18 cellular contexts compared by ENCODE assay signal in genomic region chr11:123179571-123179970, GRCh38. TPM values are rescaled to one million over a fixed set of nuclear protein-coding genes. Genes with fewer than 3 reads are reported as not detected.
"Had no signal": no experiment of that assay in that cellular context is flagged by ENCODE, and none has a peak within 500 bp of the region (broad histone marks: within the 10 kb centered on the region; RNA-seq: fewer than 3 reads in every experiment).

No MANE protein-coding gene starts in this region.

- H3K27ac ChIP-seq: body of pancreas, coronary artery, esophagus squamous epithelium, right atrium auricular region had no signal

- H3K4me1 Mint-ChIP-seq: stimulated activated naive CD8-positive, alpha-beta T cell treated with anti-CD3 and anti-CD28 coated beads, Interleukin-15, amount 100 ng/mL, for 72 hours had no signal

- ATAC-seq: activated CD8-positive, alpha-beta T cell treated with anti-CD3 and anti-CD28 coated beads, Interleukin-2, amount 10 ng/mL, durations not matched to agents 7 days and 5 days; body of pancreas; left ventricle myocardium superior; natural killer cell treated with Interleukin-12 subunit alpha and Interleukin-12 subunit beta and Interleukin-15 and Interleukin-18, amount 100 ng/mL, for 72 hours; stimulated activated naive CD8-positive, alpha-beta T cell treated with anti-CD3 and anti-CD28 coated beads, Interleukin-15, amount 100 ng/mL, for 72 hours had no signal

- H3K4me3 ChIP-seq: body of pancreas, coronary artery, esophagus squamous epithelium, right atrium auricular region had no signal

- H3K27me3 ChIP-seq: body of pancreas, right atrium auricular region had no signal

- H3K9me3 Mint-ChIP-seq: natural killer cell treated with Interleukin-12 subunit alpha and Interleukin-12 subunit beta and Interleukin-15 and Interleukin-18, amount 100 ng/mL, for 72 hours; T-helper 1 cell treated with Interleukin-12 subunit alpha and Interleukin-12 subunit beta and Interleukin-4 antibody, amounts not matched to agents 30 μg/mL and 1 μg/mL, for 36 hours had no signal

- H3K36me3 ChIP-seq: esophagus squamous epithelium, right atrium auricular region had no signal

- H3K9me3 ChIP-seq: body of pancreas, esophagus squamous epithelium, right atrium auricular region had no signal

- H3K4me1 ChIP-seq: body of pancreas had no signal

- H3K4me3 Mint-ChIP-seq: activated CD8-positive, alpha-beta T cell treated with anti-CD3 and anti-CD28 coated beads, Interleukin-2, amount 10 ng/mL, durations not matched to agents 7 days and 5 days; activated naive CD8-positive, alpha-beta T cell; natural killer cell treated with Interleukin-12 subunit alpha and Interleukin-12 subunit beta and Interleukin-15 and Interleukin-18, amount 100 ng/mL, for 72 hours; stimulated activated naive CD8-positive, alpha-beta T cell treated with anti-CD3 and anti-CD28 coated beads, Interleukin-15, amount 100 ng/mL, for 72 hours; T-helper 1 cell treated with Interleukin-12 subunit alpha and Interleukin-12 subunit beta and Interleukin-4 antibody, amounts not matched to agents 30 μg/mL and 1 μg/mL, for 36 hours had no signal

- H3K36me3 Mint-ChIP-seq: activated naive CD8-positive, alpha-beta T cell; natural killer cell treated with Interleukin-12 subunit alpha and Interleukin-12 subunit beta and Interleukin-15 and Interleukin-18, amount 100 ng/mL, for 72 hours had no signal

- H3K27ac Mint-ChIP-seq: activated CD8-positive, alpha-beta T cell treated with anti-CD3 and anti-CD28 coated beads, Interleukin-2, amount 10 ng/mL, durations not matched to agents 7 days and 5 days; activated naive CD8-positive, alpha-beta T cell; natural killer cell treated with Interleukin-12 subunit alpha and Interleukin-12 subunit beta and Interleukin-15 and Interleukin-18, amount 100 ng/mL, for 72 hours; stimulated activated naive CD8-positive, alpha-beta T cell treated with anti-CD3 and anti-CD28 coated beads, Interleukin-15, amount 100 ng/mL, for 72 hours; T-helper 1 cell treated with Interleukin-12 subunit alpha and Interleukin-12 subunit beta and Interleukin-4 antibody, amounts not matched to agents 30 μg/mL and 1 μg/mL, for 36 hours had no signal

- DNase-seq: activated CD4-positive, alpha-beta T cell treated with anti-CD3 and anti-CD28 coated beads for 48 hours; activated CD8-positive, alpha-beta memory T cell treated with anti-CD3 and anti-CD28 coated beads, Interleukin-2, amount 50 U/mL, for 4 hours; activated CD8-positive, alpha-beta T cell treated with anti-CD3 and anti-CD28 coated beads, Interleukin-2, amount 10 ng/mL, durations not matched to agents 7 days and 5 days; activated effector memory CD4-positive, alpha-beta T cell treated with anti-CD3 and anti-CD28 coated beads, Interleukin-2, amount 50 U/mL, for 16 hours; activated T-cell treated with anti-CD3 and anti-CD28 coated beads, Interleukin-2, amount 50 U/mL, for 48 hours; amniotic stem cell; caudate nucleus; esophagus squamous epithelium; glutamatergic neuron; left ventricle myocardium superior; posterior cingulate gyrus; stimulated activated naive CD8-positive, alpha-beta T cell treated with anti-CD3 and anti-CD28 coated beads, Interleukin-15, amount 100 ng/mL, for 72 hours had no signal

RNA-seq across cellular contexts. Expression of gene CLMP, which starts 15.5 kb away (rescaled TPM):
- total RNA-seq: natural killer cell treated with Interleukin-12 subunit alpha and Interleukin-12 subunit beta and Interleukin-15 and Interleukin-18, amount 100 ng/mL, for 72 hours had no signal
